ENCODE assay signal across 36 cellular contexts in the genomic region with DNA sequence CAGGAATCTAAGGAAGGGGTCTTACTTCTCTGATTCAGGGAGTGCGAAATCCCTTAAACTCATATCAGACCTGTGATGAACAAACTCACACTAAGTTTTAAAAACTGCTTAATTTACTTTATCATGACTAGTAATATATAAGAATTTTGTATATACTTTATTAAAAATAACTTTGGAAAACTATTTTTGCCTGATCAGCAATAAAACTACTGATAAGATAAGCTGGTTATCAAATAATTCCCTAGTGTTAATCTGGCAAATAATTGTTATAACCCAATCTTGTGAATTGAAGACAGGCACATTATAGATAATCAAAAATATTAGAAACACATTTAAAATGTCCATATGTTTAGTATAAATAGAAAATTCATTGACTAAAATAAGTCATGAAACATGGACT. TPM values are rescaled to one million over a fixed set of nuclear protein-coding genes. Genes with fewer than 3 reads are reported as not detected.
"Had no signal": no experiment of that assay in that cellular context is flagged by ENCODE, and none has a peak within 500 bp of the region (broad histone marks: within the 10 kb centered on the region; RNA-seq: fewer than 3 reads in every experiment).

No MANE protein-coding gene starts in this region.

- DNase-seq: activated B cell treated with CpG ODN at 0.5 μM for 24 hours; activated CD4-positive, alpha-beta T cell treated with anti-CD3 and anti-CD28 coated beads for 48 hours; activated CD4-positive, alpha-beta T cell treated with anti-CD3 and anti-CD28 coated beads, Interleukin-2, amount 50 U/mL, for 1 hour; activated CD4-positive, alpha-beta T cell treated with anti-CD3 and anti-CD28 coated beads, Interleukin-2, amount 50 U/mL, for 48 hours; activated CD8-positive, alpha-beta memory T cell treated with anti-CD3 and anti-CD28 coated beads, Interleukin-2, amount 10 ng/mL, durations not matched to agents 7 days and 5 days; activated CD8-positive, alpha-beta memory T cell treated with anti-CD3 and anti-CD28 coated beads, Interleukin-2, amount 50 U/mL, for 4 hours; activated CD8-positive, alpha-beta T cell treated with anti-CD3 and anti-CD28 coated beads for 36 hours; activated effector memory CD4-positive, alpha-beta T cell treated with anti-CD3 and anti-CD28 coated beads, Interleukin-2, amount 50 U/mL, for 16 hours; activated naive CD4-positive, alpha-beta T cell treated with anti-CD3 and anti-CD28 coated beads for 36 hours; activated naive CD8-positive, alpha-beta T cell treated with anti-CD3 and anti-CD28 coated beads for 36 hours; activated naive CD8-positive, alpha-beta T cell treated with anti-CD3 and anti-CD28 coated beads, Interleukin-2, amount 50 U/mL, for 24 hours; activated T-cell treated with anti-CD3 and anti-CD28 coated beads, Interleukin-2, amount 50 U/mL, for 1 hour; activated T-cell treated with anti-CD3 and anti-CD28 coated beads, Interleukin-2, amount 50 U/mL, for 48 hours; adrenal gland; amygdala; aorta; body of pancreas; central memory CD4-positive, alpha-beta T cell; cerebellar nuclear complex; colonic mucosa; effector CD8-positive, alpha-beta T cell; esophagus squamous epithelium; foreskin melanocyte; T-helper 1 cell; T-helper 17 cell; T1000; WERI-Rb-1 had no signal

- H3K4me1 ChIP-seq: adrenal gland, body of pancreas, colonic mucosa had no signal

- H3K27me3 ChIP-seq: adrenal gland, body of pancreas, colonic mucosa, esophagus squamous epithelium had no signal

- H3K4me3 Mint-ChIP-seq: activated B cell treated with CpG ODN at 0.5 μM for 24 hours; activated CD8-positive, alpha-beta memory T cell treated with anti-CD3 and anti-CD28 coated beads, Interleukin-2, amount 10 ng/mL, durations not matched to agents 7 days and 5 days; activated CD8-positive, alpha-beta T cell treated with anti-CD3 and anti-CD28 coated beads for 36 hours; activated naive CD4-positive, alpha-beta T cell treated with anti-CD3 and anti-CD28 coated beads for 36 hours; activated naive CD4-positive, alpha-beta T cell treated with anti-CD3 and anti-CD28 coated beads, Interleukin-2, amount 50 U/mL, for 24 hours; activated naive CD8-positive, alpha-beta T cell treated with anti-CD3 and anti-CD28 coated beads for 36 hours; activated naive CD8-positive, alpha-beta T cell treated with anti-CD3 and anti-CD28 coated beads, Interleukin-2, amount 50 U/mL, for 24 hours; activated T-helper 1 cell treated with anti-CD3 and anti-CD28 coated beads, Interleukin-12 subunit alpha, Interleukin-12 subunit beta, Interleukin-2, Interleukin-4 antibody, amounts not matched to agents 30 ng/mL and 10 ng/mL and 1 ng/mL, durations not matched to agents 14 hours and 24 hours and 36 hours; T-helper 17 cell; T-helper 2 cell treated with Interferon-gamma antibody and Interleukin-4, amounts not matched to agents 5 μg/mL and 100 μg/mL, for 36 hours had no signal

- H3K9me3 Mint-ChIP-seq: activated B cell treated with CpG ODN at 0.5 μM for 24 hours; activated naive CD4-positive, alpha-beta T cell treated with anti-CD3 and anti-CD28 coated beads for 36 hours; activated naive CD4-positive, alpha-beta T cell treated with anti-CD3 and anti-CD28 coated beads, Interleukin-2, amount 50 U/mL, for 24 hours; activated naive CD8-positive, alpha-beta T cell treated with anti-CD3 and anti-CD28 coated beads for 36 hours; activated naive CD8-positive, alpha-beta T cell treated with anti-CD3 and anti-CD28 coated beads, Interleukin-2, amount 50 U/mL, for 24 hours; activated T-helper 1 cell treated with anti-CD3 and anti-CD28 coated beads, Interleukin-12 subunit alpha, Interleukin-12 subunit beta, Interleukin-2, Interleukin-4 antibody, amounts not matched to agents 30 ng/mL and 10 ng/mL and 1 ng/mL, durations not matched to agents 14 hours and 24 hours and 36 hours; T-helper 2 cell treated with Interferon-gamma antibody and Interleukin-4, amounts not matched to agents 5 μg/mL and 100 μg/mL, for 36 hours had no signal

- FAIRE-seq: endometrium, endothelial cell of umbilical vein had no signal

- H3K27ac Mint-ChIP-seq: activated B cell treated with CpG ODN at 0.5 μM for 24 hours; activated CD8-positive, alpha-beta memory T cell treated with anti-CD3 and anti-CD28 coated beads, Interleukin-2, amount 10 ng/mL, durations not matched to agents 7 days and 5 days; activated CD8-positive, alpha-beta T cell treated with anti-CD3 and anti-CD28 coated beads for 36 hours; activated naive CD4-positive, alpha-beta T cell treated with anti-CD3 and anti-CD28 coated beads for 36 hours; activated naive CD4-positive, alpha-beta T cell treated with anti-CD3 and anti-CD28 coated beads, Interleukin-2, amount 50 U/mL, for 24 hours; activated naive CD8-positive, alpha-beta T cell treated with anti-CD3 and anti-CD28 coated beads for 36 hours; activated naive CD8-positive, alpha-beta T cell treated with anti-CD3 and anti-CD28 coated beads, Interleukin-2, amount 50 U/mL, for 24 hours; activated T-helper 1 cell treated with anti-CD3 and anti-CD28 coated beads, Interleukin-12 subunit alpha, Interleukin-12 subunit beta, Interleukin-2, Interleukin-4 antibody, amounts not matched to agents 30 ng/mL and 10 ng/mL and 1 ng/mL, durations not matched to agents 14 hours and 24 hours and 36 hours; activated T-helper 2 cell treated with anti-CD3 and anti-CD28 coated beads, Interferon-gamma antibody, Interleukin-2, Interleukin-4, amounts not matched to agents 10 μg/mL and 5 μg/mL and 100 μg/mL, durations not matched to agents 14 hours and 24 hours and 36 hours; T-helper 17 cell; T-helper 2 cell treated with Interferon-gamma antibody and Interleukin-4, amounts not matched to agents 5 μg/mL and 100 μg/mL, for 36 hours had no signal

- H3K36me3 ChIP-seq: adrenal gland, colonic mucosa had no signal

- H3K36me3 Mint-ChIP-seq: activated CD8-positive, alpha-beta memory T cell treated with anti-CD3 and anti-CD28 coated beads, Interleukin-2, amount 10 ng/mL, durations not matched to agents 7 days and 5 days; activated naive CD4-positive, alpha-beta T cell treated with anti-CD3 and anti-CD28 coated beads, Interleukin-2, amount 50 U/mL, for 24 hours; activated naive CD8-positive, alpha-beta T cell treated with anti-CD3 and anti-CD28 coated beads for 36 hours had no signal

- H3K4me3 ChIP-seq: adrenal gland, body of pancreas, colonic mucosa, esophagus squamous epithelium had no signal

- H3K27ac ChIP-seq: adrenal gland, body of pancreas, colonic mucosa, esophagus squamous epithelium, WERI-Rb-1 had no signal

- ATAC-seq: activated CD4-positive, CD25-positive, alpha-beta regulatory T cell treated with anti-CD3 and anti-CD28 coated beads, Interleukin-2, amount 50 U/mL, for 24 hours; activated CD8-positive, alpha-beta memory T cell treated with anti-CD3 and anti-CD28 coated beads, Interleukin-2, amount 10 ng/mL, durations not matched to agents 7 days and 5 days; activated CD8-positive, alpha-beta T cell treated with anti-CD3 and anti-CD28 coated beads for 36 hours; activated naive CD8-positive, alpha-beta T cell treated with anti-CD3 and anti-CD28 coated beads, Interleukin-2, amount 50 U/mL, for 24 hours; body of pancreas; T-helper 17 cell had no signal

- H3K27me3 Mint-ChIP-seq: activated B cell treated with CpG ODN at 0.5 μM for 24 hours; activated CD8-positive, alpha-beta memory T cell treated with anti-CD3 and anti-CD28 coated beads, Interleukin-2, amount 10 ng/mL, durations not matched to agents 7 days and 5 days; activated CD8-positive, alpha-beta T cell treated with anti-CD3 and anti-CD28 coated beads for 36 hours; activated naive CD4-positive, alpha-beta T cell treated with anti-CD3 and anti-CD28 coated beads, Interleukin-2, amount 50 U/mL, for 24 hours; activated naive CD8-positive, alpha-beta T cell treated with anti-CD3 and anti-CD28 coated beads for 36 hours; activated naive CD8-positive, alpha-beta T cell treated with anti-CD3 and anti-CD28 coated beads, Interleukin-2, amount 50 U/mL, for 24 hours; T-helper 17 cell had no signal

- H3K4me1 Mint-ChIP-seq: activated B cell treated with CpG ODN at 0.5 μM for 24 hours; activated CD8-positive, alpha-beta memory T cell treated with anti-CD3 and anti-CD28 coated beads, Interleukin-2, amount 10 ng/mL, durations not matched to agents 7 days and 5 days; activated naive CD4-positive, alpha-beta T cell treated with anti-CD3 and anti-CD28 coated beads, Interleukin-2, amount 50 U/mL, for 24 hours; T-helper 17 cell had no signal

- H3K9me3 ChIP-seq: adrenal gland, body of pancreas, colonic mucosa, esophagus squamous epithelium had no signal

RNA-seq across cellular contexts. Expression of gene DSC3, which starts 23.7 kb away (rescaled TPM):
- total RNA-seq: activated B cell treated with CpG ODN at 0.5 μM for 24 hours; activated CD8-positive, alpha-beta memory T cell treated with anti-CD3 and anti-CD28 coated beads, Interleukin-2, amount 10 ng/mL, durations not matched to agents 7 days and 5 days; activated naive CD4-positive, alpha-beta T cell treated with anti-CD3 and anti-CD28 coated beads for 36 hours; activated T-helper 1 cell treated with anti-CD3 and anti-CD28 coated beads, Interleukin-12 subunit alpha, Interleukin-12 subunit beta, Interleukin-2, Interleukin-4 antibody, amounts not matched to agents 30 ng/mL and 10 ng/mL and 1 ng/mL, durations not matched to agents 14 hours and 24 hours and 36 hours; activated T-helper 2 cell treated with anti-CD3 and anti-CD28 coated beads, Interferon-gamma antibody, Interleukin-2, Interleukin-4, amounts not matched to agents 10 μg/mL and 5 μg/mL and 100 μg/mL, durations not matched to agents 14 hours and 24 hours and 36 hours; T-helper 17 cell had no signal

RNA-seq across cellular contexts. Expression of gene DSC2, which starts 36.0 kb away (rescaled TPM):
- total RNA-seq: activated B cell treated with CpG ODN at 0.5 μM for 24 hours; activated CD8-positive, alpha-beta memory T cell treated with anti-CD3 and anti-CD28 coated beads for 36 hours; activated CD8-positive, alpha-beta memory T cell treated with anti-CD3 and anti-CD28 coated beads, Interleukin-2, amount 10 ng/mL, durations not matched to agents 7 days and 5 days; activated CD8-positive, alpha-beta T cell treated with anti-CD3 and anti-CD28 coated beads for 36 hours; activated T-helper 1 cell treated with anti-CD3 and anti-CD28 coated beads, Interleukin-12 subunit alpha, Interleukin-12 subunit beta, Interleukin-2, Interleukin-4 antibody, amounts not matched to agents 30 ng/mL and 10 ng/mL and 1 ng/mL, durations not matched to agents 14 hours and 24 hours and 36 hours; activated T-helper 2 cell treated with anti-CD3 and anti-CD28 coated beads, Interferon-gamma antibody, Interleukin-2, Interleukin-4, amounts not matched to agents 10 μg/mL and 5 μg/mL and 100 μg/mL, durations not matched to agents 14 hours and 24 hours and 36 hours; endothelial cell of umbilical vein had no signal
- polyA plus RNA-seq: fibroblast of lung had no signal
